In the genomic region with DNA sequence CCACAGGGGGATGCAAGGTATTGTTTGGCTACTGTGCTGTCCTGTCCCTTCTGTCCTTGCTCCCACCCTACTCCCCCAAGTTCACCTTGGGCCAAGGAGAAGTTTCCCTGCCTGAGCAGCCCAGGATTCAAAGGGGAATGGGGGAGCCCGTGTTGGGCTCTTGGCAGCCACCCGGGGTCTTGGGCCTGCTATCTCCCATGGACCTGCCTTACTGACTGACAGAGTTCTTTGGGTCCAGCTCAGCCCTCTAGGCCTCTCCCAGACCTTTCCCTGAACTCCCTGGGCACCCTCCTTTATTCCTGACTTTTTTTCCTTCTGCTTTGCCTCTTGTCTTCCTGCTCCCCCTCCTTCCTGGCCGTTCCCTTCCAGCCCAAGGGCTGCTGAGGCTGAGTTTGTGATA, we compare ENCODE assay signal across 18 cellular contexts.
DNase-seq lines count a peak whose midpoint lies in the region; ATAC-seq and TF ChIP-seq lines count a peak whose summit lies in the region.
"Had no signal": no experiment of that assay in that cellular context is flagged by ENCODE, and none has a peak within 500 bp of the region (broad histone marks: within the 10 kb centered on the region; RNA-seq: fewer than 3 reads in every experiment).

No MANE protein-coding gene starts in this region.

- peaks cover 16% of the 10 kb centered on the region for H3K4me1 Mint-ChIP-seq in nephron
- no peaks in the 10 kb centered on the region for H3K4me1 Mint-ChIP-seq in CD8-positive, alpha-beta memory T cell
- H3K4me1 Mint-ChIP-seq: B cell; CD4-positive, CD25-positive, alpha-beta regulatory T cell had no signal

- H3K4me3 ChIP-seq in sigmoid colon = no peak overlapping the region
- H3K4me3 ChIP-seq in CD8-positive, alpha-beta memory T cell (ENCODE audit: low read length) = no peak overlapping the region
- H3K4me3 ChIP-seq: BLaER1, HAP-1 had no signal

- H3K36me3 ChIP-seq in sigmoid colon = no peaks in the 10 kb centered on the region
- no peaks in the 10 kb centered on the region for H3K36me3 ChIP-seq in CD8-positive, alpha-beta memory T cell (ENCODE audit: insufficient read depth, low read length)
- H3K36me3 ChIP-seq: BLaER1, HAP-1 had no signal

- H3K27me3 ChIP-seq in sigmoid colon = no peaks in the 10 kb centered on the region
- H3K27me3 ChIP-seq in CD8-positive, alpha-beta memory T cell (ENCODE audit: insufficient read depth, low read length, poor library complexity, severe bottlenecking) = no peaks in the 10 kb centered on the region

- H3K4me1 ChIP-seq in sigmoid colon = no peaks in the 10 kb centered on the region
- H3K4me1 ChIP-seq in CD8-positive, alpha-beta memory T cell (ENCODE audit: insufficient read depth, low read length) = no peaks in the 10 kb centered on the region
- H3K4me1 ChIP-seq: BLaER1, HAP-1 had no signal

- H3K36me3 Mint-ChIP-seq in nephron (ENCODE audit: low read depth) = peaks cover 44% of the 10 kb centered on the region
- peaks cover 0 to 2% (median 0%) of the 10 kb centered on the region in 3 donors for H3K36me3 Mint-ChIP-seq in CD8-positive, alpha-beta memory T cell
- H3K36me3 Mint-ChIP-seq: CD4-positive, CD25-positive, alpha-beta regulatory T cell; CD8-positive, alpha-beta T cell had no signal

- no peak overlapping the region for H3K27ac ChIP-seq in sigmoid colon
- H3K27ac ChIP-seq in CD8-positive, alpha-beta memory T cell (ENCODE audit: low read depth, low read length) = no peak overlapping the region
- H3K27ac ChIP-seq: 22Rv1, BLaER1, C4-2B had no signal

- no peak for TF ChIP-seq POLR2A in sigmoid colon (IDR thresholded peaks at IDR 0.05)

- peaks cover 6% of the 10 kb centered on the region for H3K9me3 Mint-ChIP-seq in nephron
- H3K9me3 Mint-ChIP-seq in CD8-positive, alpha-beta memory T cell = no peaks in the 10 kb centered on the region
- H3K9me3 Mint-ChIP-seq: CD8-positive, alpha-beta T cell; HFFc6 had no signal

- intact Hi-C loops in sigmoid colon (cut with DNase I) = no loop called here

- WGBS in sigmoid colon, 2 donors = 79 to 83% methylated on average over 3 of the region's 3 CpGs

- no peak for ATAC-seq in activated CD4-positive, CD25-positive, alpha-beta regulatory T cell treated with anti-CD3 and anti-CD28 coated beads, Interleukin-2, amount 50 U/mL, for 24 hours
- ATAC-seq in HG03342 (IDR thresholded peaks at IDR 0.05; ENCODE audit: unreplicated experiment) = no peak
- ATAC-seq: CD8-positive, alpha-beta T cell had no signal

- TF ChIP-seq CTCF in nephron (IDR thresholded peaks at IDR 0.05; ENCODE audit: unreplicated experiment in 3 of 3) = no peak
- no peak for TF ChIP-seq CTCF in sigmoid colon (IDR thresholded peaks at IDR 0.05)

- CTCF ChIA-PET in CD8-positive, alpha-beta memory T cell (lab: Charles Lee) = no interaction called here

- H3K27ac Mint-ChIP-seq in nephron = peak overlapping the region in 2 of 3 experiments; percentile 28 to 61
- H3K27ac Mint-ChIP-seq in CD8-positive, alpha-beta memory T cell = no peak overlapping the region
- H3K27ac Mint-ChIP-seq: B cell; CD4-positive, CD25-positive, alpha-beta regulatory T cell; CD8-positive, alpha-beta T cell; HFFc6 had no signal

- H3K4me3 Mint-ChIP-seq in nephron = no peak overlapping the region
- H3K4me3 Mint-ChIP-seq in CD8-positive, alpha-beta memory T cell = no peak overlapping the region
- H3K4me3 Mint-ChIP-seq: B cell; CD4-positive, CD25-positive, alpha-beta regulatory T cell; CD8-positive, alpha-beta T cell; HFFc6 had no signal

- peaks cover 3% of the 10 kb centered on the region for H3K27me3 Mint-ChIP-seq in nephron (ENCODE audit: low read depth)
- H3K27me3 Mint-ChIP-seq in CD8-positive, alpha-beta memory T cell = peaks cover 0 to 7% of the 10 kb centered on the region in 2 donors
- H3K27me3 Mint-ChIP-seq: B cell; CD4-positive, CD25-positive, alpha-beta regulatory T cell had no signal

- H3K9me3 ChIP-seq in sigmoid colon = no peaks in the 10 kb centered on the region
- H3K9me3 ChIP-seq in CD8-positive, alpha-beta memory T cell (ENCODE audit: low read length) = no peaks in the 10 kb centered on the region
- H3K9me3 ChIP-seq: BLaER1, HAP-1 had no signal

- POLR2A ChIA-PET in CD8-positive, alpha-beta memory T cell (lab: Charles Lee) = no interaction called here

- peak; percentile 5 for DNase-seq in activated CD4-positive, CD25-positive, alpha-beta regulatory T cell treated with anti-CD3 and anti-CD28 coated beads, Interleukin-2, amount 50 U/mL, for 72 hours
- DNase-seq in sigmoid colon = peak; percentile 18
- DNase-seq in CD8-positive, alpha-beta memory T cell = no peak
- DNase-seq: CD4-positive, CD25-positive, alpha-beta regulatory T cell; CD8-positive, alpha-beta T cell; DMS53; DMS79 treated with DMSO at 0.1 percent for 48 hours; GF-D8; GOT3; HFFc6 had no signal

- no peak for TF ChIP-seq EP300 in sigmoid colon (IDR thresholded peaks at IDR 0.05)

Comparison
In these comparisons a context has a peak if more than half of its experiments do, and no peak if none do; other contexts are left out.
1. DNase-seq: peak in activated CD4-positive, CD25-positive, alpha-beta regulatory T cell treated with anti-CD3 and anti-CD28 coated beads, Interleukin-2, amount 50 U/mL, for 72 hours (single experiment) and sigmoid colon (single experiment); none in CD8-positive, alpha-beta memory T cell (0 of 5).
2. H3K27ac Mint-ChIP-seq: peak in nephron (2 of 3); none in CD8-positive, alpha-beta memory T cell (0 of 8).